1 cellular context compared by ENCODE assay signal in genomic region chr9:134376386-134377142, GRCh38.
TF ChIP-seq lines count a peak whose summit lies in the region.

No MANE protein-coding gene starts in this region.

TF ChIP-seq in HepG2, 621 proteins besides CTCF, POLR2A, EP300 and RAD21 (continued from another document and continues in another):
- TF ChIP-seq UBTF (CRISPR knock-in tag; IDR thresholded peaks at IDR 0.05) (peak; percentile 25), TIGD3 (CRISPR knock-in tag; IDR thresholded peaks at IDR 0.05; ENCODE audit: borderline replicate concordance) (no peak), ZNF777 (CRISPR knock-in tag; IDR thresholded peaks at IDR 0.05) (no peak), KMT2A (CRISPR knock-in tag; IDR thresholded peaks at IDR 0.05) (no peak), ZNF142 (CRISPR knock-in tag; IDR thresholded peaks at IDR 0.05) (no peak), HES4 (CRISPR knock-in tag; IDR thresholded peaks at IDR 0.05; ENCODE audit: borderline replicate concordance) (no peak), ZNF224 (CRISPR knock-in tag; IDR thresholded peaks at IDR 0.05) (no peak), GFI1 (CRISPR knock-in tag; IDR thresholded peaks at IDR 0.05; ENCODE audit: borderline replicate concordance) (no peak), ETV6 (CRISPR knock-in tag; conservative IDR thresholded peaks at IDR 0.05) (no peak), MED13 (CRISPR knock-in tag; IDR thresholded peaks at IDR 0.05) (no peak), HOMEZ (CRISPR knock-in tag; IDR thresholded peaks at IDR 0.05; ENCODE audit: low read depth) (no peak), ZSCAN29 (CRISPR knock-in tag; conservative IDR thresholded peaks at IDR 0.05) (no peak), KLF16 (CRISPR knock-in tag; IDR thresholded peaks at IDR 0.05) (peak in 1 of 2 experiments; percentile 54; a peak in 1 of 4 replicates), KDM3A (CRISPR knock-in tag; IDR thresholded peaks at IDR 0.05; ENCODE audit: low read depth) (no peak), SMAD9 (CRISPR knock-in tag; IDR thresholded peaks at IDR 0.05) (no peak), SMARCE1 (IDR thresholded peaks at IDR 0.05; ENCODE audit: borderline replicate concordance) (no peak), FOXO1 (CRISPR knock-in tag; IDR thresholded peaks at IDR 0.05) (0 out of 2 replicates have a peak, but pooled peaks have one; percentile 25), CEBPZ (IDR thresholded peaks at IDR 0.05; ENCODE audit: low read length) (no peak), MTF2 (CRISPR knock-in tag; IDR thresholded peaks at IDR 0.05; ENCODE audit: borderline replicate concordance) (no peak), SSRP1 (CRISPR knock-in tag; IDR thresholded peaks at IDR 0.05) (no peak), ZNF768 (CRISPR knock-in tag; IDR thresholded peaks at IDR 0.05) (peak; percentile 32; the same call in 1 of the 2 replicates), ZBTB21 (CRISPR knock-in tag; IDR thresholded peaks at IDR 0.05) (no peak), AFF4 (CRISPR knock-in tag; IDR thresholded peaks at IDR 0.05) (no peak), MATR3 (CRISPR knock-in tag; IDR thresholded peaks at IDR 0.05) (no peak), HIVEP1 (CRISPR knock-in tag; IDR thresholded peaks at IDR 0.05) (peak; percentile 58), BCLAF1 (IDR thresholded peaks at IDR 0.05) (no peak), ZNF709 (CRISPR knock-in tag; IDR thresholded peaks at IDR 0.05) (peak; percentile 71; the same call in 1 of the 2 replicates), ZNF674 (CRISPR knock-in tag; IDR thresholded peaks at IDR 0.05; ENCODE audit: low read depth) (no peak), MEIS2 (CRISPR knock-in tag; IDR thresholded peaks at IDR 0.05) (no peak), ZNF678 (CRISPR knock-in tag; IDR thresholded peaks at IDR 0.05) (no peak), ZNF557 (CRISPR knock-in tag; IDR thresholded peaks at IDR 0.05) (no peak), SAFB2 (CRISPR knock-in tag; IDR thresholded peaks at IDR 0.05; ENCODE audit: borderline replicate concordance, low read depth) (no peak), ZNF160 (CRISPR knock-in tag; IDR thresholded peaks at IDR 0.05) (no peak), HIC2 (CRISPR knock-in tag; IDR thresholded peaks at IDR 0.05; ENCODE audit: low read depth) (peak; percentile 91), JARID2 (CRISPR knock-in tag; IDR thresholded peaks at IDR 0.05; ENCODE audit: insufficient replicate concordance) (no peak), MTA3 (CRISPR knock-in tag; IDR thresholded peaks at IDR 0.05) (no peak), GATA4 (IDR thresholded peaks at IDR 0.05; ENCODE audit: borderline replicate concordance, low read depth) (no peak), SYNCRIP (IDR thresholded peaks at IDR 0.05; ENCODE audit: insufficient read depth, low read depth, low read length) (no peak)
